In genomic region chr2:143390185-143390584, GRCh38 we compare ENCODE assay signal across 15 cellular contexts.
DNase-seq lines count a peak whose midpoint lies in the region; ATAC-seq and TF ChIP-seq lines count a peak whose summit lies in the region.
"Had no signal": no experiment of that assay in that cellular context is flagged by ENCODE, and none has a peak within 500 bp of the region (broad histone marks: within the 10 kb centered on the region; RNA-seq: fewer than 3 reads in every experiment).

No MANE protein-coding gene starts in this region.

- DNase-seq in NCI-H748 (lab: John Stamatoyannopoulos, UW; ENCODE audit: unreplicated experiment) (peak; percentile 30), NCI-H748 treated with DMSO at 0.1 percent for 48 hours (lab: John Stamatoyannopoulos, UW) (no peak), NCI-H524 treated with DMSO at 0.1 percent for 48 hours (lab: John Stamatoyannopoulos, UW) (peak; percentile 73), cerebellum (ENCODE audit: low spot score) (peak; percentile 64), NCI-H2081 (lab: John Stamatoyannopoulos, UW) (no peak), GM23248 (no peak)
- DNase-seq: Caco-2, DMS79, HCEC 1CT, NCI-H1436 treated with DMSO at 0.1 percent for 48 hours, SHP77 treated with DMSO at 0.1 percent for 48 hours had no signal

- no peaks in the 10 kb centered on the region for H3K79me2 ChIP-seq in GM23248 (ENCODE audit: insufficient read depth)

- H3K4me2 ChIP-seq in GM23248 (ENCODE audit: unreplicated experiment): no peak overlapping the region

- no peaks in the 10 kb centered on the region for H3F3A ChIP-seq in GM23248 (ENCODE audit: insufficient read depth)

- WGBS in GM23248 (ENCODE audit: low coverage in 1 of 2, low lambda C conversion rate in 2 of 2, missing lambda C conversion rate in 2 of 2), 2 experiments: 78 to 80% methylated on average over 6 of the region's 6 CpGs

- no peaks in the 10 kb centered on the region for H3K9me2 ChIP-seq in GM23248 (ENCODE audit: insufficient read depth)

- H3K4me1 ChIP-seq in GM23248 (ENCODE audit: insufficient read depth): no peaks in the 10 kb centered on the region
- H3K4me1 ChIP-seq: Caco-2 had no signal

- no peak for TF ChIP-seq POLR2A in GM18505 (IDR thresholded peaks at IDR 0.05; ENCODE audit: borderline replicate concordance, extremely low read depth, insufficient read depth, insufficient read length)

- no peaks in the 10 kb centered on the region for H3K9me3 ChIP-seq in GM23248 (ENCODE audit: low read depth)
- H3K9me3 ChIP-seq: Caco-2 had no signal

- no peaks in the 10 kb centered on the region for H3K27me3 ChIP-seq in GM23248 (replicated peaks; ENCODE audit: insufficient read depth)

- no peaks in the 10 kb centered on the region for H3K36me3 ChIP-seq in GM23248 (ENCODE audit: low read depth)

- no peak overlapping the region for H3K27ac ChIP-seq in GM23248
- H3K27ac ChIP-seq: C4-2B, HL-60 had no signal

- no peak overlapping the region for H2AFZ ChIP-seq in GM23248

- no peak overlapping the region for H3K4me3 ChIP-seq in GM23248

- in situ Hi-C loops in GM23248 (cut with MboI): no loop called here

- H4K20me1 ChIP-seq in GM23248 (ENCODE audit: insufficient read depth): no peaks in the 10 kb centered on the region

- H3K9ac ChIP-seq in GM23248: no peak overlapping the region

- ATAC-seq in HG02678 (IDR thresholded peaks at IDR 0.05; ENCODE audit: unreplicated experiment) (no peak), GM18505 (IDR thresholded peaks at IDR 0.05; ENCODE audit: unreplicated experiment) (no peak)

Comparison
In these comparisons a context has a peak if more than half of its experiments do, and no peak if none do; other contexts are left out.
1. DNase-seq: peak in NCI-H748 (single experiment), NCI-H524 treated with DMSO at 0.1 percent for 48 hours (single experiment) and cerebellum (single experiment); none in NCI-H748 treated with DMSO at 0.1 percent for 48 hours (single experiment), NCI-H2081 (0 of 2) and GM23248 (single experiment).